ENCODE assay signal across 11 cellular contexts in genomic region chr2:42342795-42343241, GRCh38. TPM values are rescaled to one million over a fixed set of nuclear protein-coding genes. Genes with fewer than 3 reads are reported as not detected.
DNase-seq lines count a peak whose midpoint lies in the region; ATAC-seq and TF ChIP-seq lines count a peak whose summit lies in the region.
"Had no signal": no experiment of that assay in that cellular context is flagged by ENCODE, and none has a peak within 500 bp of the region (broad histone marks: within the 10 kb centered on the region; RNA-seq: fewer than 3 reads in every experiment).

No MANE protein-coding gene starts in this region.

- no peak overlapping the region for H3K4me3 Mint-ChIP-seq in Caco-2 (ENCODE audit: unreplicated experiment)
- no peak overlapping the region for H3K4me3 Mint-ChIP-seq in effector memory CD8-positive, alpha-beta T cell
- H3K4me3 Mint-ChIP-seq in T-helper 2 cell treated with Interferon-gamma antibody and Interleukin-4, amounts not matched to agents 5 μg/mL and 100 μg/mL, for 36 hours, result no peak overlapping the region

- H3K27ac ChIP-seq in psoas muscle, result peak overlapping the region; percentile 73
- H3K27ac ChIP-seq in effector memory CD4-positive, alpha-beta T cell (ENCODE audit: insufficient read depth, low read length, poor library complexity, severe bottlenecking), result no peak overlapping the region
- H3K27ac ChIP-seq: transverse colon had no signal

- H3K4me3 ChIP-seq in Caco-2 (ENCODE audit: low read depth, low read length) (no peak overlapping the region), psoas muscle (peak overlapping the region; percentile 2)
- H3K4me3 ChIP-seq in effector memory CD4-positive, alpha-beta T cell (ENCODE audit: insufficient read depth, low read depth, low read length, poor library complexity, severe bottlenecking), result no peak overlapping the region
- H3K4me3 ChIP-seq: body of pancreas, transverse colon had no signal

- peak overlapping the region; percentile 91 for H3K27ac Mint-ChIP-seq in Caco-2 (ENCODE audit: unreplicated experiment)
- H3K27ac Mint-ChIP-seq in effector memory CD8-positive, alpha-beta T cell, result peak overlapping the region; percentile 66 to 95
- H3K27ac Mint-ChIP-seq in T-helper 2 cell treated with Interferon-gamma antibody and Interleukin-4, amounts not matched to agents 5 μg/mL and 100 μg/mL, for 36 hours, result no peak overlapping the region

- H3K4me1 Mint-ChIP-seq in Caco-2 (ENCODE audit: low read depth, unreplicated experiment), result peaks cover 7% of the 10 kb centered on the region
- H3K4me1 Mint-ChIP-seq in effector memory CD8-positive, alpha-beta T cell (ENCODE audit: low read depth in 2 of 2), result peaks cover 30 to 31% of the 10 kb centered on the region in 2 donors
- H3K4me1 Mint-ChIP-seq in T-helper 2 cell treated with Interferon-gamma antibody and Interleukin-4, amounts not matched to agents 5 μg/mL and 100 μg/mL, for 36 hours (ENCODE audit: low read depth), result peaks cover 16% of the 10 kb centered on the region

- POLR2A ChIA-PET in Caco-2 (lab: Charles Lee), result no interaction called here

- H3K27me3 ChIP-seq in Caco-2 (replicated peaks; ENCODE audit: control insufficient read depth, insufficient read depth, low read length) (no peaks in the 10 kb centered on the region), psoas muscle (ENCODE audit: insufficient read depth in 3 of 3, low read length in 2 of 3) (no peaks in the 10 kb centered on the region)
- H3K27me3 ChIP-seq in effector memory CD4-positive, alpha-beta T cell (replicated peaks; ENCODE audit: control insufficient read depth, insufficient read depth, low read length, poor library complexity, severe bottlenecking), result no peaks in the 10 kb centered on the region
- H3K27me3 ChIP-seq: body of pancreas, transverse colon had no signal

- H3K36me3 ChIP-seq in Caco-2 (ENCODE audit: control insufficient read depth, insufficient read depth, low read length) (peaks cover 1% of the 10 kb centered on the region), psoas muscle (ENCODE audit: insufficient read depth in 1 of 2, low read depth in 1 of 2) (peaks cover 4 to 27% of the 10 kb centered on the region in 2 donors)
- peaks cover 17% of the 10 kb centered on the region for H3K36me3 ChIP-seq in effector memory CD4-positive, alpha-beta T cell (ENCODE audit: control insufficient read depth, insufficient read depth, low read length)

- CTCF ChIA-PET in Caco-2 (lab: Charles Lee), result no interaction called here

- ATAC-seq in HG03442 (IDR thresholded peaks at IDR 0.05; ENCODE audit: unreplicated experiment), result peak; percentile 17
- ATAC-seq in effector memory CD8-positive, alpha-beta T cell (replicated peaks), result no peak
- ATAC-seq in psoas muscle, result peak; percentile 34 to 65 (median 60)
- ATAC-seq in GM19023 (IDR thresholded peaks at IDR 0.05; ENCODE audit: unreplicated experiment), result no peak

- H3K9me3 Mint-ChIP-seq in Caco-2 (ENCODE audit: unreplicated experiment), result no peaks in the 10 kb centered on the region
- H3K9me3 Mint-ChIP-seq in effector memory CD8-positive, alpha-beta T cell, result no peaks in the 10 kb centered on the region
- no peaks in the 10 kb centered on the region for H3K9me3 Mint-ChIP-seq in T-helper 2 cell treated with Interferon-gamma antibody and Interleukin-4, amounts not matched to agents 5 μg/mL and 100 μg/mL, for 36 hours

- no peaks in the 10 kb centered on the region for H3K27me3 Mint-ChIP-seq in Caco-2 (ENCODE audit: insufficient read depth, unreplicated experiment)
- no peaks in the 10 kb centered on the region for H3K27me3 Mint-ChIP-seq in effector memory CD8-positive, alpha-beta T cell
- H3K27me3 Mint-ChIP-seq in T-helper 2 cell treated with Interferon-gamma antibody and Interleukin-4, amounts not matched to agents 5 μg/mL and 100 μg/mL, for 36 hours (ENCODE audit: low read depth), result no peaks in the 10 kb centered on the region

- H3K36me3 Mint-ChIP-seq in Caco-2 (ENCODE audit: insufficient read depth, unreplicated experiment), result peaks cover 86% of the 10 kb centered on the region
- peaks cover 58% of the 10 kb centered on the region for H3K36me3 Mint-ChIP-seq in effector memory CD8-positive, alpha-beta T cell (ENCODE audit: insufficient read depth)
- H3K36me3 Mint-ChIP-seq in T-helper 2 cell treated with Interferon-gamma antibody and Interleukin-4, amounts not matched to agents 5 μg/mL and 100 μg/mL, for 36 hours (ENCODE audit: low read depth), result peaks cover 32% of the 10 kb centered on the region

- 38 to 48% (median 41%) methylated on average over 11 of the region's 11 CpGs for WGBS in psoas muscle, 3 donors

- no peak for TF ChIP-seq CTCF in Caco-2 (IDR thresholded peaks at IDR 0.05; ENCODE audit: insufficient read depth in 1 of 2, low read depth in 1 of 2, low read length in 1 of 2, severe bottlenecking in 1 of 2, unreplicated experiment in 1 of 2)
- no peak for TF ChIP-seq CTCF in psoas muscle (IDR thresholded peaks at IDR 0.05)

- no TSS peak for BruUV-seq in Caco-2 (replicated peaks; lab: Mats Ljungman, UMichigan)

- intact Hi-C loops in Caco-2 (cut with micrococcal nuclease; ENCODE audit: unreplicated experiment) (no loop called here), psoas muscle (cut with DNase I) (loop anchor here in 1 of 2 donors (5.0 kb wide), 1 partner anchor 491 kb away; no protein-coding TSS in a partner anchor)

- no peak for DNase-seq in Caco-2
- DNase-seq in effector memory CD8-positive, alpha-beta T cell, result no peak
- no peak for DNase-seq in psoas muscle
- no peak for DNase-seq in NCI-H2227 (lab: John Stamatoyannopoulos, UW; ENCODE audit: unreplicated experiment)
- no peak for DNase-seq in T-helper 2 cell treated with Interferon-gamma antibody and Interleukin-4, amounts not matched to agents 5 μg/mL and 100 μg/mL, for 36 hours (ENCODE audit: low spot score)
- no peak for DNase-seq in effector memory CD4-positive, alpha-beta T cell
- DNase-seq: NCI-H1417, transverse colon had no signal

- H3K4me1 ChIP-seq in Caco-2, result peaks cover 4% of the 10 kb centered on the region; the same call in 1 of the 2 replicates
- peaks cover 14% of the 10 kb centered on the region for H3K4me1 ChIP-seq in psoas muscle
- H3K4me1 ChIP-seq in effector memory CD4-positive, alpha-beta T cell (ENCODE audit: control insufficient read depth, insufficient read depth, low read length, poor library complexity, severe bottlenecking), result no peaks in the 10 kb centered on the region

- H3K9me3 ChIP-seq in Caco-2, result no peaks in the 10 kb centered on the region
- no peaks in the 10 kb centered on the region for H3K9me3 ChIP-seq in psoas muscle
- H3K9me3 ChIP-seq in effector memory CD4-positive, alpha-beta T cell (ENCODE audit: control insufficient read depth, low read length), result no peaks in the 10 kb centered on the region
- H3K9me3 ChIP-seq: body of pancreas, transverse colon had no signal

RNA-seq across cellular contexts. Expression of gene COX7A2L, which starts 18.2 kb away (rescaled TPM):
- total RNA-seq in Caco-2 (2022) (117 and 125 TPM in 2 replicates), psoas muscle (10 to 100 TPM; 58.1 to 85.0 (median 62.4) TPM)
- polyA plus RNA-seq in psoas muscle, result 100 to 1,000 TPM in 1 of 3 donors, 10 to 100 TPM in 2; 75.4 to 176 (median 93.3) TPM

Comparison
In these comparisons a context has a peak if more than half of its experiments do, and no peak if none do; other contexts are left out.
1. ATAC-seq: peak in HG03442 (single experiment) and psoas muscle (4 of 4); none in effector memory CD8-positive, alpha-beta T cell (single experiment) and GM19023 (single experiment).